29 cellular contexts compared by ENCODE assay signal in genomic region chr7:137213744-137214143, GRCh38.
"Had no signal": no experiment of that assay in that cellular context is flagged by ENCODE, and none has a peak within 500 bp of the region (broad histone marks: within the 10 kb centered on the region; RNA-seq: fewer than 3 reads in every experiment).

No MANE protein-coding gene starts in this region.

- H3K27me3 ChIP-seq: neural progenitor cell, neutrophil, ovary, testis, thyroid gland, transverse colon, upper lobe of left lung, vagina had no signal

- H3K27ac Mint-ChIP-seq: mesothelial cell of epicardium; naive B cell; natural killer cell; nephron progenitor cell; neural progenitor cell; stimulated activated memory B cell treated with anti-CD40 and anti-IgM and Interleukin-4, amounts not matched to agents 10 μg/mL and 1 μg/mL and 100 μg/mL, for 72 hours; stimulated activated naive CD8-positive, alpha-beta T cell treated with anti-CD3 and anti-CD28 coated beads, Interleukin-15, amount 100 ng/mL, for 72 hours had no signal

- H3K27ac ChIP-seq: left ventricle myocardium inferior, neural progenitor cell, neutrophil, ovary, prostate gland, testis, thyroid gland, transverse colon, upper lobe of left lung, vagina had no signal

- H3K4me3 Mint-ChIP-seq: mesothelial cell of epicardium; naive B cell; natural killer cell; nephron progenitor cell; neural progenitor cell; stimulated activated memory B cell treated with anti-CD40 and anti-IgM and Interleukin-4, amounts not matched to agents 10 μg/mL and 1 μg/mL and 100 μg/mL, for 72 hours; stimulated activated naive CD8-positive, alpha-beta T cell treated with anti-CD3 and anti-CD28 coated beads, Interleukin-15, amount 100 ng/mL, for 72 hours had no signal

- ATAC-seq: natural killer cell; right cardiac atrium; stimulated activated memory B cell treated with anti-CD40 and anti-IgM and Interleukin-4, amounts not matched to agents 10 μg/mL and 1 μg/mL and 100 μg/mL, for 72 hours; stimulated activated naive CD8-positive, alpha-beta T cell treated with anti-CD3 and anti-CD28 coated beads, Interleukin-15, amount 100 ng/mL, for 72 hours had no signal

- H3K27me3 Mint-ChIP-seq: naive B cell; stimulated activated memory B cell treated with anti-CD40 and anti-IgM and Interleukin-4, amounts not matched to agents 10 μg/mL and 1 μg/mL and 100 μg/mL, for 72 hours; stimulated activated naive CD8-positive, alpha-beta T cell treated with anti-CD3 and anti-CD28 coated beads, Interleukin-15, amount 100 ng/mL, for 72 hours had no signal

- H3K4me2 ChIP-seq: neural progenitor cell, smooth muscle cell had no signal

- DNase-seq: hypothalamus; islet precursor cell; left ventricle myocardium inferior; mesendoderm; naive B cell; natural killer cell; nephron progenitor cell; occipital lobe; ovary; retina; right cardiac atrium; stimulated activated CD4-positive, alpha-beta T cell treated with anti-CD3 and anti-CD28 coated beads, Interleukin-1b, Interleukin-23, amount 100 ng/mL, for 48 hours; stimulated activated CD4-positive, alpha-beta T cell treated with anti-CD3 and anti-CD28 coated beads, Interleukin-2, amount 100 ng/mL, for 48 hours; stimulated activated CD4-positive, alpha-beta T cell treated with anti-CD3 and anti-CD28 coated beads, Interleukin-4, amount 100 ng/mL, for 4 hours; stimulated activated CD8-positive, alpha-beta memory T cell treated with anti-CD3 and anti-CD28 coated beads, Interleukin-4, amount 100 ng/mL, for 48 hours; stimulated activated naive CD4-positive, alpha-beta T cell treated with Interleukin-2 at 50 U/mL for 16 hours; stimulated activated naive CD8-positive, alpha-beta T cell treated with anti-CD3 and anti-CD28 coated beads, Interleukin-15, amount 100 ng/mL, for 72 hours; testis; thyroid gland; transverse colon; upper lobe of left lung had no signal

- H3K4me1 ChIP-seq: left ventricle myocardium inferior, neural progenitor cell, prostate gland, testis, thyroid gland, transverse colon, upper lobe of left lung, vagina had no signal

- H2AFZ ChIP-seq: neural progenitor cell had no signal

- H3K36me3 ChIP-seq: left ventricle myocardium inferior, neural progenitor cell, neutrophil, ovary, prostate gland, thyroid gland, transverse colon, upper lobe of left lung, vagina had no signal

- H3K36me3 Mint-ChIP-seq: naive B cell; natural killer cell; stimulated activated memory B cell treated with anti-CD40 and anti-IgM and Interleukin-4, amounts not matched to agents 10 μg/mL and 1 μg/mL and 100 μg/mL, for 72 hours had no signal

- H3K9ac ChIP-seq: neural progenitor cell had no signal

- H3K4me3 ChIP-seq: left ventricle myocardium inferior, lung, neural progenitor cell, ovary, prostate gland, smooth muscle cell, testis, thyroid gland, transverse colon, upper lobe of left lung, vagina had no signal

- H3K9me3 ChIP-seq: neutrophil, ovary, prostate gland, testis, thyroid gland, transverse colon, upper lobe of left lung, vagina had no signal

- H3K4me1 Mint-ChIP-seq: mesothelial cell of epicardium; naive B cell; natural killer cell; neural progenitor cell; stimulated activated memory B cell treated with anti-CD40 and anti-IgM and Interleukin-4, amounts not matched to agents 10 μg/mL and 1 μg/mL and 100 μg/mL, for 72 hours; stimulated activated naive CD8-positive, alpha-beta T cell treated with anti-CD3 and anti-CD28 coated beads, Interleukin-15, amount 100 ng/mL, for 72 hours had no signal
